In the genomic region with DNA sequence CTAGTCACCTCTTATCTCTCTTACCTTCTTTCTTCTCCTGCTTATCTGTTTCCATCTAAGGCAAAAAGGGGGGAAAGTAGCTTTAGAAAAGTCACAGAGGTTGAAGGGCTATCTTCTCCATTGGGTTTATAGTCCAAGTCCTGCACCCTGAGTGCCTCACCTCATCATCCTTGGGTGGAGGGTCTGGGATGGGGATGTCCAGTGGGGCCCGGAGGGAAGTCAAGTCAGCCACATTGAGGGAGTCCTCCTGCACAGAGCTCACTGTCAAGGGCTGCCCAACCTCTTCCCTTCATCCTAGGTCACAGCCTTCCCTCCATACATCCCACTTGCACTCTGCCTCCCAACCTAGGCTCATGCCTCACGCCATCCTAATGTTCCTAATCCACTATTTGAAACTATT, we compare ENCODE assay signal across 10 cellular contexts. TPM values are rescaled to one million over a fixed set of nuclear protein-coding genes. Genes with fewer than 3 reads are reported as not detected.
DNase-seq lines count a peak whose midpoint lies in the region; ATAC-seq and TF ChIP-seq lines count a peak whose summit lies in the region.
"Had no signal": no experiment of that assay in that cellular context is flagged by ENCODE, and none has a peak within 500 bp of the region (broad histone marks: within the 10 kb centered on the region; RNA-seq: fewer than 3 reads in every experiment).

No MANE protein-coding gene starts in this region.

- peaks cover 2 to 32% (median 15%) of the 10 kb centered on the region in 5 donors for H3K36me3 ChIP-seq in subcutaneous abdominal adipose tissue (ENCODE audit: control insufficient read depth in 5 of 5, insufficient read depth in 5 of 5, low read length in 5 of 5)

- no peak for ATAC-seq in activated CD8-positive, alpha-beta T cell treated with anti-CD3 and anti-CD28 coated beads, Interleukin-2, amount 10 ng/mL, durations not matched to agents 7 days and 5 days

- H3K27ac ChIP-seq in subcutaneous abdominal adipose tissue (ENCODE audit: low read depth, low read length) = peak overlapping the region; percentile 98

- H3K9me3 Mint-ChIP-seq in activated CD4-positive, alpha-beta T cell treated with anti-CD3 and anti-CD28 coated beads, Interleukin-2, amount 10 ng/mL, durations not matched to agents 7 days and 5 days = no peaks in the 10 kb centered on the region
- H3K9me3 Mint-ChIP-seq in activated CD8-positive, alpha-beta T cell treated with anti-CD3 and anti-CD28 coated beads, Interleukin-2, amount 10 ng/mL, durations not matched to agents 7 days and 5 days (ENCODE audit: insufficient read depth) = no peaks in the 10 kb centered on the region
- no peaks in the 10 kb centered on the region for H3K9me3 Mint-ChIP-seq in immature natural killer cell

- POLR2A ChIA-PET in activated CD4-positive, alpha-beta T cell treated with anti-CD3 and anti-CD28 coated beads, Interleukin-2, amount 10 ng/mL, durations not matched to agents 7 days and 5 days (lab: Charles Lee) = interaction anchor here (3.6 kb wide), 1 partner anchor 15 kb away, joined by 25 read pairs; a partner anchor contains a TSS
- POLR2A ChIA-PET in activated CD8-positive, alpha-beta T cell treated with anti-CD3 and anti-CD28 coated beads, Interleukin-2, amount 10 ng/mL, durations not matched to agents 7 days and 5 days (lab: Charles Lee) = interaction anchor here (1.6 to 10.1 kb wide), 6 partner anchors 8 to 71 kb away, joined by 4 to 229 read pairs (median 34); a partner anchor contains a TSS
- POLR2A ChIA-PET in HEK293T (lab: Yijun Ruan, JAX) = interaction anchor here (1.5 to 4.2 kb wide), 5 partner anchors 7 to 253 kb away, joined by 3 to 56 read pairs (median 26); a partner anchor contains a TSS

- peak overlapping the region in 1 of 5 donors; percentile 87 for H3K9ac ChIP-seq in subcutaneous abdominal adipose tissue (ENCODE audit: low read length in 5 of 5)

- H3K27ac Mint-ChIP-seq in activated CD4-positive, alpha-beta T cell treated with anti-CD3 and anti-CD28 coated beads, Interleukin-2, amount 10 ng/mL, durations not matched to agents 7 days and 5 days = peak overlapping the region; percentile 99
- peak overlapping the region; percentile 95 for H3K27ac Mint-ChIP-seq in activated CD8-positive, alpha-beta T cell treated with anti-CD3 and anti-CD28 coated beads, Interleukin-2, amount 10 ng/mL, durations not matched to agents 7 days and 5 days
- peak overlapping the region; percentile 46 to 99 (median 97) for H3K27ac Mint-ChIP-seq in immature natural killer cell

- peaks cover 13 to 46% (median 42%) of the 10 kb centered on the region in 5 donors for H3K4me1 ChIP-seq in subcutaneous abdominal adipose tissue (ENCODE audit: control insufficient read depth in 5 of 5, insufficient read depth in 5 of 5, low read length in 5 of 5)

- peaks cover 72% of the 10 kb centered on the region for H3K36me3 Mint-ChIP-seq in activated CD4-positive, alpha-beta T cell treated with anti-CD3 and anti-CD28 coated beads, Interleukin-2, amount 10 ng/mL, durations not matched to agents 7 days and 5 days (ENCODE audit: low read depth)
- peaks cover 77% of the 10 kb centered on the region for H3K36me3 Mint-ChIP-seq in activated CD8-positive, alpha-beta T cell treated with anti-CD3 and anti-CD28 coated beads, Interleukin-2, amount 10 ng/mL, durations not matched to agents 7 days and 5 days (ENCODE audit: low read depth)
- peaks cover 7 to 20% (median 9%) of the 10 kb centered on the region in 3 donors for H3K36me3 Mint-ChIP-seq in immature natural killer cell

- CTCF ChIA-PET in activated CD4-positive, alpha-beta T cell treated with anti-CD3 and anti-CD28 coated beads, Interleukin-2, amount 10 ng/mL, durations not matched to agents 7 days and 5 days (lab: Charles Lee) = interaction anchor here (1.0 to 4.6 kb wide), 4 partner anchors 9 to 27 kb away, joined by 3 to 69 read pairs (median 4); a partner anchor contains a TSS
- CTCF ChIA-PET in activated CD8-positive, alpha-beta T cell treated with anti-CD3 and anti-CD28 coated beads, Interleukin-2, amount 10 ng/mL, durations not matched to agents 7 days and 5 days (lab: Charles Lee) = interaction anchor here (3.4 to 6.1 kb wide), 4 partner anchors 9 to 37 kb away, joined by 22 to 77 read pairs (median 26); a partner anchor contains a TSS
- CTCF ChIA-PET in HEK293T (lab: Yijun Ruan, JAX) = interaction anchor here (2.8 kb wide), 1 partner anchor 16 kb away, joined by 19 read pairs; a partner anchor contains a TSS

- H3K27me3 Mint-ChIP-seq in activated CD4-positive, alpha-beta T cell treated with anti-CD3 and anti-CD28 coated beads, Interleukin-2, amount 10 ng/mL, durations not matched to agents 7 days and 5 days = no peaks in the 10 kb centered on the region
- no peaks in the 10 kb centered on the region for H3K27me3 Mint-ChIP-seq in activated CD8-positive, alpha-beta T cell treated with anti-CD3 and anti-CD28 coated beads, Interleukin-2, amount 10 ng/mL, durations not matched to agents 7 days and 5 days (ENCODE audit: low read depth)
- H3K27me3 Mint-ChIP-seq in immature natural killer cell (ENCODE audit: low read depth in 3 of 3) = peaks cover 8 to 15% (median 10%) of the 10 kb centered on the region in 3 donors

- H3K27me3 ChIP-seq in subcutaneous abdominal adipose tissue (ENCODE audit: control insufficient read depth in 5 of 5, insufficient read depth in 4 of 5, low read length in 5 of 5) = no peaks in the 10 kb centered on the region

- no peaks in the 10 kb centered on the region for H3K9me3 ChIP-seq in subcutaneous abdominal adipose tissue (ENCODE audit: control insufficient read depth in 5 of 5, low read length in 5 of 5)

- H3K4me1 Mint-ChIP-seq in activated CD4-positive, alpha-beta T cell treated with anti-CD3 and anti-CD28 coated beads, Interleukin-2, amount 10 ng/mL, durations not matched to agents 7 days and 5 days = peaks cover 63% of the 10 kb centered on the region
- peaks cover 56% of the 10 kb centered on the region for H3K4me1 Mint-ChIP-seq in activated CD8-positive, alpha-beta T cell treated with anti-CD3 and anti-CD28 coated beads, Interleukin-2, amount 10 ng/mL, durations not matched to agents 7 days and 5 days (ENCODE audit: low read depth)
- H3K4me1 Mint-ChIP-seq in immature natural killer cell = peaks cover 69 to 77% of the 10 kb centered on the region in 2 donors

- H3K4me3 ChIP-seq in subcutaneous abdominal adipose tissue (ENCODE audit: low read depth in 1 of 5, low read length in 5 of 5) = peak overlapping the region in 1 of 5 donors; percentile 25

- H3K4me3 Mint-ChIP-seq in activated CD4-positive, alpha-beta T cell treated with anti-CD3 and anti-CD28 coated beads, Interleukin-2, amount 10 ng/mL, durations not matched to agents 7 days and 5 days = peak overlapping the region; percentile 100
- H3K4me3 Mint-ChIP-seq in activated CD8-positive, alpha-beta T cell treated with anti-CD3 and anti-CD28 coated beads, Interleukin-2, amount 10 ng/mL, durations not matched to agents 7 days and 5 days = peak overlapping the region; percentile 88
- H3K4me3 Mint-ChIP-seq in immature natural killer cell = peak overlapping the region; percentile 96 to 100 (median 99)

- no peak for DNase-seq in activated CD4-positive, alpha-beta T cell treated with anti-CD3 and anti-CD28 coated beads, Interleukin-2, amount 10 ng/mL, durations not matched to agents 7 days and 5 days
- no peak for DNase-seq in activated CD4-positive, alpha-beta T cell treated with anti-CD3 and anti-CD28 coated beads for 1 hour
- DNase-seq in activated CD8-positive, alpha-beta T cell treated with anti-CD3 and anti-CD28 coated beads, Interleukin-2, amount 10 ng/mL, durations not matched to agents 7 days and 5 days = no peak
- DNase-seq in immature natural killer cell (no peak), AG20443 (ENCODE audit: low spot score) (no peak), DMS153 treated with DMSO at 0.1 percent for 48 hours (lab: John Stamatoyannopoulos, UW; ENCODE audit: unreplicated experiment) (no peak), HEK293T (ENCODE audit: extremely low spot score) (no peak)
- DNase-seq: SW 1271 had no signal

TF ChIP-seq in HEK293T, 16 proteins besides CTCF, POLR2A, EP300 and RAD21:
- no peak for TF ChIP-seq SUZ12 (IDR thresholded peaks at IDR 0.05)
- TF ChIP-seq L3MBTL2 (conservative IDR thresholded peaks at IDR 0.05) = no peak
- TF ChIP-seq NFRKB (IDR thresholded peaks at IDR 0.05) = no peak
- no peak for TF ChIP-seq ARNT (IDR thresholded peaks at IDR 0.05)
- no peak for TF ChIP-seq FOXM1 (IDR thresholded peaks at IDR 0.05; ENCODE audit: borderline replicate concordance)

RNA-seq across cellular contexts. Expression of a gene that starts 1.2 kb away (rescaled TPM):
- total RNA-seq in activated CD4-positive, alpha-beta T cell treated with anti-CD3 and anti-CD28 coated beads, Interleukin-2, amount 10 ng/mL, durations not matched to agents 7 days and 5 days = 100 to 1,000 TPM; 644 to 698 TPM
- total RNA-seq in activated CD8-positive, alpha-beta T cell treated with anti-CD3 and anti-CD28 coated beads, Interleukin-2, amount 10 ng/mL, durations not matched to agents 7 days and 5 days = 100 to 1,000 TPM; 635 to 636 TPM
- polyA plus RNA-seq in immature natural killer cell = 1,000 to 10,000 TPM in 1 of 3 donors, 100 to 1,000 TPM in 2; 650 to 1,160 (median 776) TPM

RNA-seq across cellular contexts. Expression of a gene that starts 2.1 kb away (rescaled TPM):
- total RNA-seq in activated CD4-positive, alpha-beta T cell treated with anti-CD3 and anti-CD28 coated beads, Interleukin-2, amount 10 ng/mL, durations not matched to agents 7 days and 5 days = 100 to 1,000 TPM; 147 to 160 TPM
- 100 to 1,000 TPM; 123 to 142 TPM for total RNA-seq in activated CD8-positive, alpha-beta T cell treated with anti-CD3 and anti-CD28 coated beads, Interleukin-2, amount 10 ng/mL, durations not matched to agents 7 days and 5 days
- polyA plus RNA-seq in immature natural killer cell = 10 to 100 TPM; 41.5 to 62.9 (median 59.5) TPM

RNA-seq across cellular contexts. Expression of a gene that starts 3.8 kb away (rescaled TPM):
- 10 to 100 TPM; 37.1 to 41.0 TPM for total RNA-seq in activated CD4-positive, alpha-beta T cell treated with anti-CD3 and anti-CD28 coated beads, Interleukin-2, amount 10 ng/mL, durations not matched to agents 7 days and 5 days
- 10 to 100 TPM; 49.9 to 53.2 TPM for total RNA-seq in activated CD8-positive, alpha-beta T cell treated with anti-CD3 and anti-CD28 coated beads, Interleukin-2, amount 10 ng/mL, durations not matched to agents 7 days and 5 days
- 10 to 100 TPM; 14.2 to 19.0 (median 17.6) TPM for polyA plus RNA-seq in immature natural killer cell

RNA-seq across cellular contexts. Expression of a gene that starts 9.2 kb away (rescaled TPM):
- total RNA-seq in activated CD4-positive, alpha-beta T cell treated with anti-CD3 and anti-CD28 coated beads, Interleukin-2, amount 10 ng/mL, durations not matched to agents 7 days and 5 days = 100 to 1,000 TPM; 498 to 547 TPM
- total RNA-seq in activated CD8-positive, alpha-beta T cell treated with anti-CD3 and anti-CD28 coated beads, Interleukin-2, amount 10 ng/mL, durations not matched to agents 7 days and 5 days = 100 to 1,000 TPM; 516 to 530 TPM
- polyA plus RNA-seq in immature natural killer cell = 1,000 to 10,000 TPM; 1,115 to 1,243 (median 1,240) TPM

RNA-seq across cellular contexts. Expression of a gene that starts 14.8 kb away (rescaled TPM):
- total RNA-seq in activated CD4-positive, alpha-beta T cell treated with anti-CD3 and anti-CD28 coated beads, Interleukin-2, amount 10 ng/mL, durations not matched to agents 7 days and 5 days = 1 to 10 TPM; 1.9 to 2.0 TPM
- total RNA-seq in activated CD8-positive, alpha-beta T cell treated with anti-CD3 and anti-CD28 coated beads, Interleukin-2, amount 10 ng/mL, durations not matched to agents 7 days and 5 days = 1 to 10 TPM; 1.4 to 2.1 TPM
- under 1 TPM; 0.28 to 0.90 (median 0.85) TPM for polyA plus RNA-seq in immature natural killer cell
- total RNA-seq: HT1080 had no signal
